Comparison of ENCODE assay signal across 14 cellular contexts in genomic region chr1:223718850-223719249, GRCh38. TPM values are rescaled to one million over a fixed set of nuclear protein-coding genes. Genes with fewer than 3 reads are reported as not detected.
DNase-seq lines count a peak whose midpoint lies in the region; TF ChIP-seq lines count a peak whose summit lies in the region.
"Had no signal": no experiment of that assay in that cellular context is flagged by ENCODE, and none has a peak within 500 bp of the region (broad histone marks: within the 10 kb centered on the region; RNA-seq: fewer than 3 reads in every experiment).

No MANE protein-coding gene starts in this region.

- TF ChIP-seq POLR2A in adrenal gland (IDR thresholded peaks at IDR 0.05): no peak

- H3K4me1 ChIP-seq in left ventricle myocardium inferior (peaks cover 85% of the 10 kb centered on the region), OCI-LY7 (ENCODE audit: insufficient read depth, low read length, poor library complexity, severe bottlenecking) (no peaks in the 10 kb centered on the region), adrenal gland (replicated peaks in 1 of 2) (peaks cover 43 to 63% of the 10 kb centered on the region in 2 donors)

- no peaks in the 10 kb centered on the region for H3K9me2 ChIP-seq in OCI-LY7 (ENCODE audit: insufficient read depth, low read length)

- H3K9me3 Mint-ChIP-seq in CD14-positive monocyte (no peaks in the 10 kb centered on the region), endothelial cell (ENCODE audit: unreplicated experiment) (no peaks in the 10 kb centered on the region), nephron (no peaks in the 10 kb centered on the region)

- H3K27ac ChIP-seq in left ventricle myocardium inferior (replicated peaks) (no peak overlapping the region), OCI-LY7 (ENCODE audit: low read depth, low read length, poor library complexity, severe bottlenecking) (no peak overlapping the region), adrenal gland (peak overlapping the region in 1 of 5 donors; percentile 13)
- H3K27ac ChIP-seq: C4-2B, ovary had no signal

- no peak for TF ChIP-seq EP300 in Ishikawa (IDR thresholded peaks at IDR 0.05; ENCODE audit: borderline replicate concordance)

- TF ChIP-seq CTCF in CD14-positive monocyte (IDR thresholded peaks at IDR 0.05) (no peak), endothelial cell (IDR thresholded peaks at IDR 0.05; ENCODE audit: unreplicated experiment) (no peak), nephron (IDR thresholded peaks at IDR 0.05; ENCODE audit: unreplicated experiment in 3 of 3) (no peak), left ventricle myocardium inferior (IDR thresholded peaks at IDR 0.05; ENCODE audit: borderline replicate concordance) (no peak), OCI-LY7 (conservative IDR thresholded peaks at IDR 0.05; ENCODE audit: low read length) (no peak), adrenal gland (IDR thresholded peaks at IDR 0.05) (no peak)

- BruUV-seq in OCI-LY7 (replicated peaks; lab: Mats Ljungman, UMichigan): no TSS peak

- intact Hi-C loops in CD14-positive monocyte (cut with micrococcal nuclease) (loop anchor here in 1 of 2 donors (10.0 kb wide), 1 partner anchor 106 kb away; no protein-coding TSS in a partner anchor), left ventricle myocardium inferior (cut with micrococcal nuclease) (no loop called here), OCI-LY7 (cut with micrococcal nuclease; ENCODE audit: unreplicated experiment) (no loop called here), adrenal gland (cut with DNase I) (no loop called here)

- H3K4me1 Mint-ChIP-seq in CD14-positive monocyte: peaks cover 81% of the 10 kb centered on the region
- H3K4me1 Mint-ChIP-seq in endothelial cell (ENCODE audit: unreplicated experiment): peaks cover 34% of the 10 kb centered on the region
- H3K4me1 Mint-ChIP-seq in nephron: peaks cover 28% of the 10 kb centered on the region

- peaks cover 55 to 64% of the 10 kb centered on the region in 2 donors for H3K36me3 Mint-ChIP-seq in CD14-positive monocyte
- H3K36me3 Mint-ChIP-seq in endothelial cell (ENCODE audit: low read depth, unreplicated experiment): peaks cover 51% of the 10 kb centered on the region
- H3K36me3 Mint-ChIP-seq in nephron (ENCODE audit: low read depth): peaks cover 43% of the 10 kb centered on the region

- H3K27me3 Mint-ChIP-seq in CD14-positive monocyte (ENCODE audit: low read depth in 3 of 3): peaks cover 0 to 2% (median 0%) of the 10 kb centered on the region in 3 donors
- peaks cover 11% of the 10 kb centered on the region for H3K27me3 Mint-ChIP-seq in endothelial cell (ENCODE audit: unreplicated experiment)
- H3K27me3 Mint-ChIP-seq in nephron (ENCODE audit: low read depth): no peaks in the 10 kb centered on the region

- POLR2A ChIA-PET in OCI-LY7 (lab: Charles Lee): interaction anchor here (0.6 kb wide), 1 partner anchor 728 kb away, joined by 3 read pairs; no protein-coding TSS in a partner anchor

- H3K4me3 ChIP-seq in left ventricle myocardium inferior (no peak overlapping the region), OCI-LY7 (ENCODE audit: low read depth, low read length, poor library complexity, severe bottlenecking) (no peak overlapping the region), adrenal gland (no peak overlapping the region)
- H3K4me3 ChIP-seq: heart left ventricle, ovary, uterus had no signal

- H3K4me3 Mint-ChIP-seq in CD14-positive monocyte (no peak overlapping the region), endothelial cell (ENCODE audit: unreplicated experiment) (peak overlapping the region; percentile 16), nephron (no peak overlapping the region)

- H3K36me3 ChIP-seq in left ventricle myocardium inferior: peaks cover 56% of the 10 kb centered on the region
- no peaks in the 10 kb centered on the region for H3K36me3 ChIP-seq in OCI-LY7 (ENCODE audit: insufficient read depth, low read length)
- H3K36me3 ChIP-seq in adrenal gland (replicated peaks in 1 of 2): peaks cover 0 to 37% of the 10 kb centered on the region in 2 donors
- H3K36me3 ChIP-seq: ovary, uterus had no signal

- no peak overlapping the region for H2AFZ ChIP-seq in OCI-LY7 (ENCODE audit: low read length)

- no peaks in the 10 kb centered on the region for H3K9me3 ChIP-seq in left ventricle myocardium inferior (replicated peaks)
- no peaks in the 10 kb centered on the region for H3K9me3 ChIP-seq in OCI-LY7 (ENCODE audit: low read length)
- H3K9me3 ChIP-seq in adrenal gland (replicated peaks in 1 of 3): no peaks in the 10 kb centered on the region
- H3K9me3 ChIP-seq: heart left ventricle, ovary, uterus had no signal

- H3K27me3 ChIP-seq in left ventricle myocardium inferior (ENCODE audit: low read depth): no peaks in the 10 kb centered on the region
- H3K27me3 ChIP-seq in adrenal gland: no peaks in the 10 kb centered on the region
- H3K27me3 ChIP-seq: heart left ventricle, ovary, uterus had no signal

- TF ChIP-seq RAD21 in Ishikawa (IDR thresholded peaks at IDR 0.05; ENCODE audit: low read depth): no peak

- 67 to 72% (median 68%) methylated on average over 5 of the region's 5 CpGs for WGBS in adrenal gland, 4 donors

- CTCF ChIA-PET in OCI-LY7 (lab: Charles Lee; ENCODE audit: unreplicated experiment): no interaction called here

- H3K27ac Mint-ChIP-seq in CD14-positive monocyte: peak overlapping the region; percentile 91 to 98 (median 96)
- H3K27ac Mint-ChIP-seq in endothelial cell (ENCODE audit: unreplicated experiment): no peak overlapping the region
- H3K27ac Mint-ChIP-seq in nephron: peak overlapping the region; percentile 32 to 83 (median 71)

- H4K20me1 ChIP-seq in OCI-LY7 (ENCODE audit: insufficient read depth, low read length): no peaks in the 10 kb centered on the region

- H3K79me2 ChIP-seq in OCI-LY7 (ENCODE audit: insufficient read depth, low read depth, low read length): no peaks in the 10 kb centered on the region

- DNase-seq in CD14-positive monocyte (ENCODE audit: low spot score): no peak
- no peak for DNase-seq in endothelial cell (ENCODE audit: low spot score)
- no peak for DNase-seq in left ventricle myocardium inferior
- no peak for DNase-seq in OCI-LY7 (ENCODE audit: low spot score)
- DNase-seq in NCI-H2029 treated with DMSO at 0.1 percent for 48 hours (lab: John Stamatoyannopoulos, UW): no peak
- no peak for DNase-seq in adrenal gland
- DNase-seq: heart left ventricle, NCI-H1436 treated with DMSO at 0.1 percent for 48 hours, ovary, uterus had no signal

- H3K4me2 ChIP-seq in OCI-LY7 (ENCODE audit: low read length): no peak overlapping the region

TF ChIP-seq in Ishikawa, 13 proteins besides CTCF, POLR2A, EP300 and RAD21:
- no peak for TF ChIP-seq ZBTB7A (IDR thresholded peaks at IDR 0.05; ENCODE audit: low read depth)
- peak; percentile 79 for TF ChIP-seq TEAD4 (IDR thresholded peaks at IDR 0.05)

RNA-seq across cellular contexts. Expression of gene CAPN2, which starts 6.5 kb away (rescaled TPM):
- polyA plus RNA-seq in CD14-positive monocyte (100 to 1,000 TPM; 127 to 182 TPM), adrenal gland (100 to 1,000 TPM; 110 to 366 (median 258) TPM)
- total RNA-seq in endothelial cell (ENCODE audit: unreplicated experiment) (184 TPM), left ventricle myocardium inferior (65.3 TPM), OCI-LY7 (2022) (0.52 TPM in 1 of 2 replicates, not detected in the other), adrenal gland (100 to 1,000 TPM; 117 to 214 (median 199) TPM)
- not detected in 2 replicates for total RNA-seq in OCI-LY7 (2014; rRNA removed; shearing (Covaris generic))

RNA-seq across cellular contexts. Expression of gene CAPN8, which starts 53.3 kb away (rescaled TPM):
- not detected for polyA plus RNA-seq in CD14-positive monocyte
- 0.13 TPM for total RNA-seq in endothelial cell (ENCODE audit: unreplicated experiment)
- not detected for total RNA-seq in left ventricle myocardium inferior
- total RNA-seq in OCI-LY7 (2014; rRNA removed; shearing (Covaris generic)): not detected in 2 replicates
- total RNA-seq in OCI-LY7 (2022): not detected in 2 replicates
- 1 to 10 TPM in 2 of 8 donors, under 1 TPM in 3, not detected in 3; 0.14 to 1.1 (median 0.42) TPM for total RNA-seq in adrenal gland
- 1 to 10 TPM in 1 of 3 donors, under 1 TPM in 1, not detected in 1; 0.53 to 1.7 TPM for polyA plus RNA-seq in adrenal gland
- total RNA-seq: dermis microvascular lymphatic vessel endothelial cell, heart left ventricle had no signal
- polyA plus RNA-seq: heart left ventricle had no signal

Comparison
In these comparisons a context has a peak if more than half of its experiments do, and no peak if none do; other contexts are left out.
1. RNA of gene CAPN2, which starts 6.5 kb away (total RNA-seq): 117 to 214 TPM in adrenal gland, 184 TPM in endothelial cell (single experiment) and 65.3 TPM in left ventricle myocardium inferior (single experiment); 0.52 TPM in OCI-LY7; every median in the first group is over 10 times any median in the second.